ENCODE assay signal across 18 cellular contexts in genomic region chr6:34600101-34600500, GRCh38. TPM values are rescaled to one million over a fixed set of nuclear protein-coding genes. Genes with fewer than 3 reads are reported as not detected.
"Had no signal": no experiment of that assay in that cellular context is flagged by ENCODE, and none has a peak within 500 bp of the region (broad histone marks: within the 10 kb centered on the region; RNA-seq: fewer than 3 reads in every experiment).

No MANE protein-coding gene starts in this region.

- H3K27ac ChIP-seq: uterus had no signal

- H3K27me3 ChIP-seq: gastroesophageal sphincter, tibial nerve, uterus had no signal

- H3K36me3 ChIP-seq: uterus had no signal

- DNase-seq: activated CD4-positive, alpha-beta T cell treated with anti-CD3 and anti-CD28 coated beads for 1 hour; activated CD4-positive, alpha-beta T cell treated with anti-CD3 and anti-CD28 coated beads, Interleukin-2, amount 50 U/mL, for 4 hours; activated CD8-positive, alpha-beta memory T cell treated with anti-CD3 and anti-CD28 coated beads, Interleukin-2, amount 10 ng/mL, durations not matched to agents 7 days and 5 days; activated naive CD4-positive, alpha-beta T cell treated with anti-CD3 and anti-CD28 coated beads, Interleukin-2, amount 10 ng/mL, durations not matched to agents 7 days and 5 days; activated T-cell treated with anti-CD3 and anti-CD28 coated beads, Interleukin-2, amount 50 U/mL, for 1 hour; amniotic stem cell; dermis blood vessel endothelial cell; kidney; stimulated activated CD4-positive, alpha-beta T cell treated with anti-CD3 and anti-CD28 coated beads, Interleukin-12 subunit alpha, Interleukin-12 subunit beta, amount 100 ng/mL, for 4 hours; stimulated activated CD4-positive, alpha-beta T cell treated with anti-CD3 and anti-CD28 coated beads, Interleukin-2, amount 100 ng/mL, for 24 hours; T-cell; T1000; uterus had no signal

- H3K4me3 ChIP-seq: gastroesophageal sphincter, tibial nerve, uterus had no signal

- H3K9me3 ChIP-seq: gastroesophageal sphincter, tibial nerve, uterus had no signal

RNA-seq across cellular contexts. Expression of gene SPDEF, which starts 44.0 kb away (rescaled TPM):
- total RNA-seq: epithelial cell of proximal tubule, osteoblast, pulmonary artery endothelial cell, tibial nerve had no signal
